Comparison of ENCODE assay signal across 14 cellular contexts in the genomic region with DNA sequence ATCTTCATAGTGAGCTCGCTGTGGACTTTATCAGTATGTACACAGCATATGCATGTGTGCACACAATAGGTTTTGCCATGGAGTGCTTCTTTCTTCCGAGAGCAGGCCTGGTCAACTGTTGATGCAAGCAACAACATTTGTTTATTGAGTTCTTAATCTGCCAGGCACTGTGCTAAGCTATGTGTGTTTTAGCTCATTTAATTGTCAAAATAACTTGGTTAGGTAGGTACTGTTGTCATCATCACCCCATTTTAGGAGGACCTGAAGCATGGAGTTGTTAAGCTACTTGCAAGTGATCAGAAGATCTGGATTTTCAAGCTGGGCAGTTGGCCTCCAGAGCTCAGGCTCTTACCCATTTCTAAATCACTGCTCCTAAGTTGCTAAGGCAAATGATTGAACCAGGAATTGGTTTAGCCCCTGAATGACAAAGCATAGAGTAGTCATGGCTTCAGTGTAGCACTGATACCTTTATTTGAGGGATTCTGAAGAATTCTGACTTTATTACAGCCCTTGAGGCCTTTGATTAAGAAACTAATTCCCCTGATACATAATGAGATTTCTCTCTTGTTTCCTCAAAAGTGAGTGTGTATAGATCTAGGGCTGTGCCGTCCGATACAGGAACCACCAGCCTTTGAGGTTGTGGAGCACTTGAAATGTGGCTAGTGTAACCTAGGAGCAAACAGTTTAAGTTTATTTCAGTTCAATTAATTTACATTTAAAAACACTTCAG.
DNase-seq lines count a peak whose midpoint lies in the region; ATAC-seq and TF ChIP-seq lines count a peak whose summit lies in the region.
"Had no signal": no experiment of that assay in that cellular context is flagged by ENCODE, and none has a peak within 500 bp of the region (broad histone marks: within the 10 kb centered on the region; RNA-seq: fewer than 3 reads in every experiment).

No MANE protein-coding gene starts in this region.

- peak overlapping the region; percentile 8 for H2AFZ ChIP-seq in MM.1S (ENCODE audit: low read length)

- no peak for TF ChIP-seq EP300 in esophagus muscularis mucosa (IDR thresholded peaks at IDR 0.05)

- POLR2A ChIA-PET in naive thymus-derived CD8-positive, alpha-beta T cell (lab: Charles Lee) = no interaction called here

- H3K4me2 ChIP-seq in MM.1S (ENCODE audit: low read depth, low read length) = peak overlapping the region; percentile 72; the same call in 1 of the 2 replicates

- H3K36me3 Mint-ChIP-seq in naive thymus-derived CD8-positive, alpha-beta T cell = no peaks in the 10 kb centered on the region

- H3K4me1 Mint-ChIP-seq in naive thymus-derived CD8-positive, alpha-beta T cell = peaks cover 3 to 19% (median 6%) of the 10 kb centered on the region in 4 donors

- no peaks in the 10 kb centered on the region for H3F3A ChIP-seq in MM.1S (ENCODE audit: insufficient read depth, low read length)

- WGBS in esophagus muscularis mucosa = 74% methylated on average over 4 of the region's 4 CpGs
- 49 to 71% (median 62%) methylated on average over 4 of the region's 4 CpGs for WGBS in psoas muscle, 3 donors

- H3K4me3 Mint-ChIP-seq in naive thymus-derived CD8-positive, alpha-beta T cell = no peak overlapping the region
- H3K4me3 Mint-ChIP-seq: CD4-positive, alpha-beta T cell had no signal

- TF ChIP-seq POLR2A in esophagus muscularis mucosa (IDR thresholded peaks at IDR 0.05; ENCODE audit: low read depth) = no peak

- H3K9ac ChIP-seq in MM.1S (ENCODE audit: low read length) = peak overlapping the region; percentile 28; the same call in 1 of the 2 replicates

- H3K4me3 ChIP-seq in MM.1S (ENCODE audit: low read length) (0 out of 2 replicates have a peak overlapping the region, but pooled peaks have one; percentile 4), esophagus muscularis mucosa (no peak overlapping the region), psoas muscle (peak overlapping the region; percentile 52)
- H3K4me3 ChIP-seq: ovary had no signal

- H4K20me1 ChIP-seq in MM.1S (ENCODE audit: insufficient read depth, low read length) = no peaks in the 10 kb centered on the region

- H3K9me3 Mint-ChIP-seq in naive thymus-derived CD8-positive, alpha-beta T cell = no peaks in the 10 kb centered on the region
- H3K9me3 Mint-ChIP-seq: CD4-positive, alpha-beta T cell had no signal

- H3K9me3 ChIP-seq in MM.1S (replicated peaks; ENCODE audit: insufficient read depth, low read length) = no peaks in the 10 kb centered on the region
- H3K9me3 ChIP-seq in esophagus muscularis mucosa = no peaks in the 10 kb centered on the region
- no peaks in the 10 kb centered on the region for H3K9me3 ChIP-seq in psoas muscle
- H3K9me3 ChIP-seq: ovary had no signal

- ATAC-seq in psoas muscle = no peak
- ATAC-seq in naive thymus-derived CD8-positive, alpha-beta T cell = no peak
- ATAC-seq in GM18519 (IDR thresholded peaks at IDR 0.05; ENCODE audit: low FRiP score, unreplicated experiment) = no peak

- H3K27ac Mint-ChIP-seq in naive thymus-derived CD8-positive, alpha-beta T cell = no peak overlapping the region
- H3K27ac Mint-ChIP-seq: CD4-positive, alpha-beta T cell had no signal

- peaks cover 0 to 11% (median 6%) of the 10 kb centered on the region in 5 donors for H3K27me3 Mint-ChIP-seq in naive thymus-derived CD8-positive, alpha-beta T cell

- H3K4me1 ChIP-seq in MM.1S (ENCODE audit: low read length) = peaks cover 35% of the 10 kb centered on the region
- peaks cover 42 to 81% (median 74%) of the 10 kb centered on the region in 4 donors for H3K4me1 ChIP-seq in esophagus muscularis mucosa
- peaks cover 92% of the 10 kb centered on the region for H3K4me1 ChIP-seq in psoas muscle

- peak overlapping the region; percentile 39; the same call in 1 of the 2 replicates for H3K27ac ChIP-seq in MM.1S (ENCODE audit: low read length)
- peak overlapping the region; percentile 21 to 50 (median 40) for H3K27ac ChIP-seq in esophagus muscularis mucosa (replicated peaks in 1 of 4)
- peak overlapping the region; percentile 92 for H3K27ac ChIP-seq in psoas muscle

- H3K27me3 ChIP-seq in MM.1S (replicated peaks; ENCODE audit: insufficient read depth, low read length) (no peaks in the 10 kb centered on the region), esophagus muscularis mucosa (no peaks in the 10 kb centered on the region), psoas muscle (ENCODE audit: insufficient read depth in 3 of 3, low read length in 2 of 3) (no peaks in the 10 kb centered on the region)
- H3K27me3 ChIP-seq: ovary had no signal

- TF ChIP-seq CTCF in MM.1S (IDR thresholded peaks at IDR 0.05; ENCODE audit: low read length) (no peak), esophagus muscularis mucosa (IDR thresholded peaks at IDR 0.05) (no peak), psoas muscle (IDR thresholded peaks at IDR 0.05) (no peak)

- no peaks in the 10 kb centered on the region for H3K79me2 ChIP-seq in MM.1S (ENCODE audit: low read length)

- no peaks in the 10 kb centered on the region for H3K9me2 ChIP-seq in MM.1S (replicated peaks; ENCODE audit: insufficient read depth, low read length)

- intact Hi-C loops in esophagus muscularis mucosa (cut with DNase I) (no loop called here), psoas muscle (cut with DNase I) (loop anchor here (5.0 kb wide), 2 partner anchors 36 to 79 kb away; no protein-coding TSS in a partner anchor)

- H3K36me3 ChIP-seq in MM.1S (replicated peaks; ENCODE audit: insufficient read depth, low read length) (no peaks in the 10 kb centered on the region), esophagus muscularis mucosa (no peaks in the 10 kb centered on the region), psoas muscle (ENCODE audit: insufficient read depth in 1 of 2, low read depth in 1 of 2) (no peaks in the 10 kb centered on the region)
- H3K36me3 ChIP-seq: ovary had no signal

- DNase-seq in CD1c-positive myeloid dendritic cell (ENCODE audit: extremely low spot score) = peak; percentile 62
- no peak for DNase-seq in MM.1S
- peak; percentile 39 for DNase-seq in esophagus muscularis mucosa (ENCODE audit: extremely low spot score)
- no peak for DNase-seq in psoas muscle
- DNase-seq in naive thymus-derived CD8-positive, alpha-beta T cell = no peak
- no peak for DNase-seq in 8988T
- DNase-seq in cerebellum (ENCODE audit: low spot score) = no peak
- DNase-seq: activated CD4-positive, alpha-beta T cell treated with anti-CD3 and anti-CD28 coated beads, Interleukin-2, amount 50 U/mL, for 1 hour; activated naive CD4-positive, alpha-beta T cell; CD4-positive, alpha-beta T cell; NCI-H1092; NCI-H526 treated with DMSO at 0.1 percent for 48 hours; ovary had no signal

Comparison
In these comparisons a context has a peak if more than half of its experiments do, and no peak if none do; other contexts are left out.
1. DNase-seq: peak in CD1c-positive myeloid dendritic cell (single experiment) and esophagus muscularis mucosa (single experiment); none in MM.1S (single experiment), psoas muscle (0 of 2), naive thymus-derived CD8-positive, alpha-beta T cell (0 of 10), 8988T (single experiment) and cerebellum (single experiment).
2. H3K27ac ChIP-seq: peak in every context shown above with its lines; median percentile 92 in psoas muscle; 40 in esophagus muscularis mucosa; 39 in MM.1S.
3. H3K4me3 ChIP-seq: peak in MM.1S (single experiment) and psoas muscle (single experiment); none in esophagus muscularis mucosa (0 of 4).